Comparison of ENCODE assay signal across 27 cellular contexts in genomic region chr6:127212376-127212775, GRCh38.
"Had no signal": no experiment of that assay in that cellular context is flagged by ENCODE, and none has a peak within 500 bp of the region (broad histone marks: within the 10 kb centered on the region; RNA-seq: fewer than 3 reads in every experiment).

No MANE protein-coding gene starts in this region.

- H3K27ac ChIP-seq: left lung, lower lobe of right lung, pancreas, prostate gland, spleen, suprapubic skin, thoracic aorta, tibial artery, uterus had no signal

- H3K4me1 Mint-ChIP-seq: naive thymus-derived CD8-positive, alpha-beta T cell; nephron; neural crest cell; stimulated activated effector memory CD8-positive, alpha-beta T cell treated with anti-CD3 and anti-CD28 coated beads, Interleukin-12 subunit alpha, Interleukin-12 subunit beta, amount 100 ng/mL, for 72 hours had no signal

- H3K4me3 ChIP-seq: left lung, lower lobe of right lung, pancreas, prostate gland, spleen, suprapubic skin, thoracic aorta, tibial artery, uterus had no signal

- H3K9me3 Mint-ChIP-seq: naive thymus-derived CD8-positive, alpha-beta T cell; nephron; stimulated activated effector memory CD8-positive, alpha-beta T cell treated with anti-CD3 and anti-CD28 coated beads, Interleukin-12 subunit alpha, Interleukin-12 subunit beta, amount 100 ng/mL, for 72 hours; stimulated activated naive CD8-positive, alpha-beta T cell treated with anti-CD3 and anti-CD28 coated beads, Interleukin-15, Interleukin-2, amounts not matched to agents 100 ng/mL and 50 ng/mL, for 24 hours; type B pancreatic cell had no signal

- H3K27ac Mint-ChIP-seq: naive thymus-derived CD8-positive, alpha-beta T cell; nephron; stimulated activated effector memory CD8-positive, alpha-beta T cell treated with anti-CD3 and anti-CD28 coated beads, Interleukin-12 subunit alpha, Interleukin-12 subunit beta, amount 100 ng/mL, for 72 hours; stimulated activated naive CD8-positive, alpha-beta T cell treated with anti-CD3 and anti-CD28 coated beads, Interleukin-15, Interleukin-2, amounts not matched to agents 100 ng/mL and 50 ng/mL, for 24 hours; type B pancreatic cell had no signal

- ATAC-seq: left colon; left lung; lower lobe of right lung; naive thymus-derived CD8-positive, alpha-beta T cell; pancreas; right cardiac atrium; sciatic nerve; stimulated activated effector memory CD8-positive, alpha-beta T cell treated with anti-CD3 and anti-CD28 coated beads, Interleukin-12 subunit alpha, Interleukin-12 subunit beta, amount 100 ng/mL, for 72 hours had no signal

- H3K4me1 ChIP-seq: left lung, lower lobe of right lung, pancreas, prostate gland, spleen, suprapubic skin, tibial artery, uterus had no signal

- H3K27me3 ChIP-seq: suprapubic skin, uterus had no signal

- DNase-seq: kidney; left colon; left lung; lower lobe of right lung; mammary epithelial cell; mesenchymal stem cell; naive thymus-derived CD8-positive, alpha-beta T cell; nucleus accumbens; pancreas; posterior cingulate gyrus; retina; right cardiac atrium; small intestine; spleen; stimulated activated CD4-positive, alpha-beta T cell treated with anti-CD3 and anti-CD28 coated beads, Interleukin-4, amount 100 ng/mL, for 24 hours; stimulated activated naive CD4-positive, alpha-beta T cell; tibial artery; uterus had no signal

- H3K36me3 ChIP-seq: left lung, lower lobe of right lung, pancreas, prostate gland, spleen, suprapubic skin, thoracic aorta, tibial artery, uterus had no signal

- H3K36me3 Mint-ChIP-seq: naive thymus-derived CD8-positive, alpha-beta T cell; stimulated activated effector memory CD8-positive, alpha-beta T cell treated with anti-CD3 and anti-CD28 coated beads, Interleukin-12 subunit alpha, Interleukin-12 subunit beta, amount 100 ng/mL, for 72 hours; type B pancreatic cell had no signal

- H3K27me3 Mint-ChIP-seq: type B pancreatic cell had no signal

- H3K9me3 ChIP-seq: left lung, lower lobe of right lung, pancreas, prostate gland, spleen, suprapubic skin, thoracic aorta, tibial artery, uterus had no signal

- H3K4me3 Mint-ChIP-seq: naive thymus-derived CD8-positive, alpha-beta T cell; nephron; neural crest cell; stimulated activated effector memory CD8-positive, alpha-beta T cell treated with anti-CD3 and anti-CD28 coated beads, Interleukin-12 subunit alpha, Interleukin-12 subunit beta, amount 100 ng/mL, for 72 hours; stimulated activated naive CD8-positive, alpha-beta T cell treated with anti-CD3 and anti-CD28 coated beads, Interleukin-15, Interleukin-2, amounts not matched to agents 100 ng/mL and 50 ng/mL, for 24 hours; type B pancreatic cell had no signal
